In the genomic region with DNA sequence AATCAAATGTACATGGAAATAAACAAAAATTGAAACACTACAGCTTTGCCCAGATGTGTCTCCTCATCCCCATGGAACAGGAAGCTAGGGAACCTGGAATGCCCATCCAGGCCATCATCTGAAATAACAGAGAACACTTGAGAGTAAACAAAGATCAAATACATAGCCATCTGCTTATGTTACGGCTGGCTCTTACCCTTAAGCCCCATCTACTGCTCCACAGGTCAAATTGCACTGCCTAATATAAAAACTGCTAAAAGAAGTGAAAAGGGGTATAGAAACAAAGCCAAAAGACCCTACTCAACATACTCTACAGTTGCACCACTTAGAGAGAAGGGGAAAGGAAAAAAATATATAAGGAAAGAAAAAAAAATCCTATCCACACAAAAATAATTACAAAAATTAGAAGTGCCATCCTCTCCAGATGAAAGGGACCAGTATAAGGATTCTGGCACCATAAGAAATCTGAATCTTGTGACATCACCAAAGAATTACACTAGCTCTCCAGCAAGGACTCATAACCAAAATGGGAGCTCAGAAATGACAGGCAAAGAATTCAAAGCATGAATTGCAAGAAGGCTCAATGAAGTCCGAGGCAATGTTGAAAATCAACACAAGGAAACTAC, we compare ENCODE assay signal across 9 cellular contexts. TPM values are rescaled to one million over a fixed set of nuclear protein-coding genes. Genes with fewer than 3 reads are reported as not detected.
A peak's percentile ranks its signal among the peaks of the same experiment; 100 is the strongest.
DNase-seq lines count a peak whose midpoint lies in the region; ATAC-seq and TF ChIP-seq lines count a peak whose summit lies in the region.
"Had no signal": no experiment of that assay in that cellular context is flagged by ENCODE, and none has a peak within 500 bp of the region (broad histone marks: within the 10 kb centered on the region; RNA-seq: fewer than 3 reads in every experiment).

No MANE protein-coding gene starts in this region.

- no peak overlapping the region for H3K4me3 ChIP-seq in epithelial cell of proximal tubule (ENCODE audit: low read depth, low read length)
- H3K4me3 ChIP-seq: SJSA1 had no signal

- peak; percentile 59 for TF ChIP-seq CTCF in GM12874 (IDR thresholded peaks at IDR 0.05; ENCODE audit: insufficient read depth, low read depth, low read length)
- TF ChIP-seq CTCF in epithelial cell of proximal tubule (conservative IDR thresholded peaks at IDR 0.05; ENCODE audit: low read depth, low read length) = peak; percentile 77

- ATAC-seq in esophagus mucosa = no peak

- DNase-seq in A172 (ENCODE audit: low spot score) = peak; percentile 27
- peak; percentile 50 for DNase-seq in NCI-H748 (lab: John Stamatoyannopoulos, UW; ENCODE audit: unreplicated experiment)
- peak; percentile 10 for DNase-seq in epithelial cell of proximal tubule (ENCODE audit: low read depth)
- no peak for DNase-seq in effector CD4-positive, alpha-beta T cell
- no peak for DNase-seq in NCI-H1048 (lab: John Stamatoyannopoulos, UW)
- DNase-seq in NCI-H2227 treated with DMSO at 0.1 percent for 48 hours (lab: John Stamatoyannopoulos, UW) = no peak

RNA-seq across cellular contexts. Expression of gene OR6Y1, which starts 26.9 kb away (rescaled TPM):
- total RNA-seq in A172 (2014; rRNA removed; shearing (Covaris generic)) = not detected in 2 replicates
- not detected in 2 replicates for total RNA-seq in epithelial cell of proximal tubule
- total RNA-seq in esophagus mucosa = not detected
- total RNA-seq: SJSA1 had no signal

RNA-seq across cellular contexts. Expression of gene OR6P1, which starts 43.1 kb away (rescaled TPM):
- not detected in 2 replicates for total RNA-seq in A172 (2014; rRNA removed; shearing (Covaris generic))
- total RNA-seq in epithelial cell of proximal tubule = not detected in 2 replicates
- total RNA-seq in esophagus mucosa = not detected
- total RNA-seq: SJSA1 had no signal

RNA-seq across cellular contexts. Expression of gene OR10X1, which starts 52.4 kb away (rescaled TPM):
- total RNA-seq in A172 (2014; rRNA removed; shearing (Covaris generic)) = not detected in 2 replicates
- total RNA-seq in epithelial cell of proximal tubule (not detected in 2 replicates), esophagus mucosa (not detected)
- total RNA-seq: SJSA1 had no signal

RNA-seq across cellular contexts. Expression of gene OR10R2, which starts 55.3 kb away (rescaled TPM):
- total RNA-seq in A172 (2014; rRNA removed; shearing (Covaris generic)) = not detected in 2 replicates
- total RNA-seq in epithelial cell of proximal tubule (not detected in 2 replicates), esophagus mucosa (not detected)
- total RNA-seq: SJSA1 had no signal

Comparison
In these comparisons a context has a peak if more than half of its experiments do, and no peak if none do; other contexts are left out.
1. DNase-seq: peak in A172 (single experiment), NCI-H748 (single experiment) and epithelial cell of proximal tubule (single experiment); none in effector CD4-positive, alpha-beta T cell (single experiment), NCI-H1048 (single experiment) and NCI-H2227 treated with DMSO at 0.1 percent for 48 hours (single experiment).